In genomic region chr9:63817622-63818518, GRCh38 we compare ENCODE assay signal across 8 cellular contexts.
DNase-seq lines count a peak whose midpoint lies in the region; ATAC-seq lines count a peak whose summit lies in the region.

No MANE protein-coding gene starts in this region.

- H3K36me3 Mint-ChIP-seq in naive B cell: peaks cover 0 to 35% of the 10 kb centered on the region in 2 donors
- no peaks in the 10 kb centered on the region for H3K36me3 Mint-ChIP-seq in stimulated activated memory B cell treated with anti-CD40 and anti-IgM and Interleukin-4, amounts not matched to agents 10 μg/mL and 1 μg/mL and 100 μg/mL, for 72 hours

- H3K27ac ChIP-seq in epithelial cell of prostate: peak overlapping the region; percentile 38

- peaks cover 11 to 34% (median 25%) of the 10 kb centered on the region in 7 donors for H3K9me3 Mint-ChIP-seq in naive B cell
- H3K9me3 Mint-ChIP-seq in stimulated activated memory B cell treated with anti-CD40 and anti-IgM and Interleukin-4, amounts not matched to agents 10 μg/mL and 1 μg/mL and 100 μg/mL, for 72 hours: peaks cover 7% of the 10 kb centered on the region

- DNase-seq in activated CD4-positive, alpha-beta T cell treated with anti-CD3 and anti-CD28 coated beads, Interleukin-2, amount 50 U/mL, for 24 hours (ENCODE audit: low read depth in 1 of 2, low spot score in 1 of 2): peak; percentile 32 to 50
- DNase-seq in epithelial cell of prostate (ENCODE audit: low read depth, low spot score) (no peak), naive B cell (peak; percentile 55), AML-193 (lab: John Stamatoyannopoulos, UW) (no peak), NCI-H524 (lab: John Stamatoyannopoulos, UW) (no peak)

- ATAC-seq in GM18909 (IDR thresholded peaks at IDR 0.05; ENCODE audit: poor library complexity, unreplicated experiment) (peak; percentile 68), HG03135 (IDR thresholded peaks at IDR 0.05; ENCODE audit: unreplicated experiment) (peak; percentile 66), naive B cell (ENCODE audit: low read depth in 2 of 2) (peak; percentile 52 to 62)
- ATAC-seq in stimulated activated memory B cell treated with anti-CD40 and anti-IgM and Interleukin-4, amounts not matched to agents 10 μg/mL and 1 μg/mL and 100 μg/mL, for 72 hours: peak; percentile 80

- peaks cover 16 to 22% (median 16%) of the 10 kb centered on the region in 3 donors for H3K4me1 Mint-ChIP-seq in naive B cell
- H3K4me1 Mint-ChIP-seq in stimulated activated memory B cell treated with anti-CD40 and anti-IgM and Interleukin-4, amounts not matched to agents 10 μg/mL and 1 μg/mL and 100 μg/mL, for 72 hours: peaks cover 14% of the 10 kb centered on the region

- H3K27me3 Mint-ChIP-seq in naive B cell: peaks cover 12 to 17% (median 15%) of the 10 kb centered on the region in 3 donors
- no peaks in the 10 kb centered on the region for H3K27me3 Mint-ChIP-seq in stimulated activated memory B cell treated with anti-CD40 and anti-IgM and Interleukin-4, amounts not matched to agents 10 μg/mL and 1 μg/mL and 100 μg/mL, for 72 hours

- peak overlapping the region; percentile 71 to 94 (median 85) for H3K4me3 Mint-ChIP-seq in naive B cell
- peak overlapping the region; percentile 80 for H3K4me3 Mint-ChIP-seq in stimulated activated memory B cell treated with anti-CD40 and anti-IgM and Interleukin-4, amounts not matched to agents 10 μg/mL and 1 μg/mL and 100 μg/mL, for 72 hours

- H3K27ac Mint-ChIP-seq in naive B cell: peak overlapping the region; percentile 0 to 86 (median 40)
- peak overlapping the region; percentile 73 for H3K27ac Mint-ChIP-seq in stimulated activated memory B cell treated with anti-CD40 and anti-IgM and Interleukin-4, amounts not matched to agents 10 μg/mL and 1 μg/mL and 100 μg/mL, for 72 hours

Comparison
In these comparisons a context has a peak if more than half of its experiments do, and no peak if none do; other contexts are left out.
1. DNase-seq: peak in activated CD4-positive, alpha-beta T cell treated with anti-CD3 and anti-CD28 coated beads, Interleukin-2, amount 50 U/mL, for 24 hours (2 of 2) and naive B cell (single experiment); none in epithelial cell of prostate (single experiment), AML-193 (0 of 2) and NCI-H524 (0 of 2).
2. Peak in every context shown above with its lines, with median percentiles within 50 percentile points of each other: ATAC-seq.